Comparison of ENCODE assay signal across 8 cellular contexts in genomic region chr1:91018006-91018405, GRCh38. TPM values are rescaled to one million over a fixed set of nuclear protein-coding genes. Genes with fewer than 3 reads are reported as not detected.
DNase-seq lines count a peak whose midpoint lies in the region; ATAC-seq and TF ChIP-seq lines count a peak whose summit lies in the region.

No MANE protein-coding gene starts in this region.

- DNase-seq in stimulated activated naive CD8-positive, alpha-beta T cell treated with anti-CD3 and anti-CD28 coated beads, Interleukin-15, Interleukin-2, amounts not matched to agents 100 U/mL and 50 U/mL, for 24 hours: no peak
- no peak for DNase-seq in RWPE2 (ENCODE audit: low spot score)
- peak; percentile 38 for DNase-seq in fibroblast of mammary gland (ENCODE audit: low read depth)
- no peak for DNase-seq in upper lobe of right lung
- DNase-seq in NCI-H345 treated with DMSO at 0.1 percent for 48 hours (lab: John Stamatoyannopoulos, UW; ENCODE audit: unreplicated experiment): no peak

- no peaks in the 10 kb centered on the region for H3K9me3 Mint-ChIP-seq in stimulated activated naive CD8-positive, alpha-beta T cell treated with anti-CD3 and anti-CD28 coated beads, Interleukin-15, Interleukin-2, amounts not matched to agents 100 ng/mL and 50 ng/mL, for 24 hours

- H3K27ac ChIP-seq in RWPE2 (ENCODE audit: poor library complexity, severe bottlenecking) (peak overlapping the region; percentile 91), upper lobe of right lung (no peak overlapping the region)

- peaks cover 74% of the 10 kb centered on the region for H3K4me1 ChIP-seq in RWPE2 (ENCODE audit: insufficient read depth, poor library complexity, severe bottlenecking)
- H3K4me1 ChIP-seq in upper lobe of right lung: peaks cover 55% of the 10 kb centered on the region

- no peaks in the 10 kb centered on the region for H3K27me3 Mint-ChIP-seq in stimulated activated naive CD8-positive, alpha-beta T cell treated with anti-CD3 and anti-CD28 coated beads, Interleukin-15, Interleukin-2, amounts not matched to agents 100 ng/mL and 50 ng/mL, for 24 hours

- H3K27ac Mint-ChIP-seq in stimulated activated naive CD8-positive, alpha-beta T cell treated with anti-CD3 and anti-CD28 coated beads, Interleukin-15, Interleukin-2, amounts not matched to agents 100 ng/mL and 50 ng/mL, for 24 hours: peak overlapping the region; percentile 50

- intact Hi-C loops in upper lobe of right lung (cut with DNase I): no loop called here

- no peak for ATAC-seq in stimulated activated naive CD8-positive, alpha-beta T cell treated with anti-CD3 and anti-CD28 coated beads, Interleukin-15, Interleukin-2, amounts not matched to agents 100 U/mL and 50 U/mL, for 24 hours
- ATAC-seq in RWPE2 (ENCODE audit: low read depth) (no peak), upper lobe of right lung (no peak), HG02759 (IDR thresholded peaks at IDR 0.05; ENCODE audit: unreplicated experiment) (no peak), GM21723 (IDR thresholded peaks at IDR 0.05; ENCODE audit: unreplicated experiment) (no peak)

- peaks cover 41% of the 10 kb centered on the region for H3K36me3 Mint-ChIP-seq in stimulated activated naive CD8-positive, alpha-beta T cell treated with anti-CD3 and anti-CD28 coated beads, Interleukin-15, Interleukin-2, amounts not matched to agents 100 ng/mL and 50 ng/mL, for 24 hours (ENCODE audit: low read depth)

- H3K27me3 ChIP-seq in RWPE2 (ENCODE audit: insufficient read depth, poor library complexity, severe bottlenecking) (no peaks in the 10 kb centered on the region), upper lobe of right lung (no peaks in the 10 kb centered on the region)

- H3K4me3 Mint-ChIP-seq in stimulated activated naive CD8-positive, alpha-beta T cell treated with anti-CD3 and anti-CD28 coated beads, Interleukin-15, Interleukin-2, amounts not matched to agents 100 ng/mL and 50 ng/mL, for 24 hours: peak overlapping the region; percentile 61

- peaks cover 78% of the 10 kb centered on the region for H3K4me1 Mint-ChIP-seq in stimulated activated naive CD8-positive, alpha-beta T cell treated with anti-CD3 and anti-CD28 coated beads, Interleukin-15, Interleukin-2, amounts not matched to agents 100 ng/mL and 50 ng/mL, for 24 hours (ENCODE audit: low read depth)

- TF ChIP-seq CTCF in RWPE2 (IDR thresholded peaks at IDR 0.05; ENCODE audit: poor library complexity, severe bottlenecking) (peak; percentile 15), fibroblast of mammary gland (conservative IDR thresholded peaks at IDR 0.05; ENCODE audit: control insufficient read depth, insufficient read depth, low read depth, low read length) (peak; percentile 46), upper lobe of right lung (IDR thresholded peaks at IDR 0.05) (peak; percentile 38)

- no peak overlapping the region for H3K4me3 ChIP-seq in RWPE2 (ENCODE audit: severe bottlenecking)
- no peak overlapping the region for H3K4me3 ChIP-seq in fibroblast of mammary gland (ENCODE audit: control insufficient read depth, low read depth, low read length)
- no peak overlapping the region for H3K4me3 ChIP-seq in upper lobe of right lung

- H3K36me3 ChIP-seq in RWPE2 (ENCODE audit: low read depth): peaks cover 64% of the 10 kb centered on the region
- no peaks in the 10 kb centered on the region for H3K36me3 ChIP-seq in upper lobe of right lung

- no peaks in the 10 kb centered on the region for H3K9me3 ChIP-seq in RWPE2 (ENCODE audit: severe bottlenecking)
- H3K9me3 ChIP-seq in upper lobe of right lung: no peaks in the 10 kb centered on the region

RNA-seq across cellular contexts. Expression of gene ZNF644, which starts 3.8 kb away (rescaled TPM):
- 51.9 TPM for total RNA-seq in upper lobe of right lung
